In the genomic region with DNA sequence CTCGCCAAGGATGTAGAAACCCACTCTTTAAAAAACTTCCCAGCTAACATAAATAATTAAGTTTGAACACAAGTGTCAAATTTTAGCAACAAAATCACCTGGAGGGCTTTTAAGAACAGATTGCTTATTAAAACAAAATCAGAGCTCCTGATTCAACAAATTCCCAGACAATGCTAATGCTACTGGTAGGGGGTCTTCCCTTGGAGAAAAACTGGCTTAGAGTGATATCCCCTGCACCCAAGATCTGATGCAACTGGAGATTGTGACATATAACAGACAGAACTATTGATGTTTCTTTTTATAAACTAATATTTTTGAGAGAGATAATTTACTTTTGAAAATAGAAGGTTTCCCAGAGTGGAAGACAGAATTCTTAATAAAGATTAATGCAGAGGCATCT, we compare ENCODE assay signal across 1 cellular context.
TF ChIP-seq lines count a peak whose summit lies in the region.

No MANE protein-coding gene starts in this region.

TF ChIP-seq in GM23338, 12 proteins besides CTCF, POLR2A, EP300 and RAD21 (continued from another document):
- TF ChIP-seq, protein P1, sequence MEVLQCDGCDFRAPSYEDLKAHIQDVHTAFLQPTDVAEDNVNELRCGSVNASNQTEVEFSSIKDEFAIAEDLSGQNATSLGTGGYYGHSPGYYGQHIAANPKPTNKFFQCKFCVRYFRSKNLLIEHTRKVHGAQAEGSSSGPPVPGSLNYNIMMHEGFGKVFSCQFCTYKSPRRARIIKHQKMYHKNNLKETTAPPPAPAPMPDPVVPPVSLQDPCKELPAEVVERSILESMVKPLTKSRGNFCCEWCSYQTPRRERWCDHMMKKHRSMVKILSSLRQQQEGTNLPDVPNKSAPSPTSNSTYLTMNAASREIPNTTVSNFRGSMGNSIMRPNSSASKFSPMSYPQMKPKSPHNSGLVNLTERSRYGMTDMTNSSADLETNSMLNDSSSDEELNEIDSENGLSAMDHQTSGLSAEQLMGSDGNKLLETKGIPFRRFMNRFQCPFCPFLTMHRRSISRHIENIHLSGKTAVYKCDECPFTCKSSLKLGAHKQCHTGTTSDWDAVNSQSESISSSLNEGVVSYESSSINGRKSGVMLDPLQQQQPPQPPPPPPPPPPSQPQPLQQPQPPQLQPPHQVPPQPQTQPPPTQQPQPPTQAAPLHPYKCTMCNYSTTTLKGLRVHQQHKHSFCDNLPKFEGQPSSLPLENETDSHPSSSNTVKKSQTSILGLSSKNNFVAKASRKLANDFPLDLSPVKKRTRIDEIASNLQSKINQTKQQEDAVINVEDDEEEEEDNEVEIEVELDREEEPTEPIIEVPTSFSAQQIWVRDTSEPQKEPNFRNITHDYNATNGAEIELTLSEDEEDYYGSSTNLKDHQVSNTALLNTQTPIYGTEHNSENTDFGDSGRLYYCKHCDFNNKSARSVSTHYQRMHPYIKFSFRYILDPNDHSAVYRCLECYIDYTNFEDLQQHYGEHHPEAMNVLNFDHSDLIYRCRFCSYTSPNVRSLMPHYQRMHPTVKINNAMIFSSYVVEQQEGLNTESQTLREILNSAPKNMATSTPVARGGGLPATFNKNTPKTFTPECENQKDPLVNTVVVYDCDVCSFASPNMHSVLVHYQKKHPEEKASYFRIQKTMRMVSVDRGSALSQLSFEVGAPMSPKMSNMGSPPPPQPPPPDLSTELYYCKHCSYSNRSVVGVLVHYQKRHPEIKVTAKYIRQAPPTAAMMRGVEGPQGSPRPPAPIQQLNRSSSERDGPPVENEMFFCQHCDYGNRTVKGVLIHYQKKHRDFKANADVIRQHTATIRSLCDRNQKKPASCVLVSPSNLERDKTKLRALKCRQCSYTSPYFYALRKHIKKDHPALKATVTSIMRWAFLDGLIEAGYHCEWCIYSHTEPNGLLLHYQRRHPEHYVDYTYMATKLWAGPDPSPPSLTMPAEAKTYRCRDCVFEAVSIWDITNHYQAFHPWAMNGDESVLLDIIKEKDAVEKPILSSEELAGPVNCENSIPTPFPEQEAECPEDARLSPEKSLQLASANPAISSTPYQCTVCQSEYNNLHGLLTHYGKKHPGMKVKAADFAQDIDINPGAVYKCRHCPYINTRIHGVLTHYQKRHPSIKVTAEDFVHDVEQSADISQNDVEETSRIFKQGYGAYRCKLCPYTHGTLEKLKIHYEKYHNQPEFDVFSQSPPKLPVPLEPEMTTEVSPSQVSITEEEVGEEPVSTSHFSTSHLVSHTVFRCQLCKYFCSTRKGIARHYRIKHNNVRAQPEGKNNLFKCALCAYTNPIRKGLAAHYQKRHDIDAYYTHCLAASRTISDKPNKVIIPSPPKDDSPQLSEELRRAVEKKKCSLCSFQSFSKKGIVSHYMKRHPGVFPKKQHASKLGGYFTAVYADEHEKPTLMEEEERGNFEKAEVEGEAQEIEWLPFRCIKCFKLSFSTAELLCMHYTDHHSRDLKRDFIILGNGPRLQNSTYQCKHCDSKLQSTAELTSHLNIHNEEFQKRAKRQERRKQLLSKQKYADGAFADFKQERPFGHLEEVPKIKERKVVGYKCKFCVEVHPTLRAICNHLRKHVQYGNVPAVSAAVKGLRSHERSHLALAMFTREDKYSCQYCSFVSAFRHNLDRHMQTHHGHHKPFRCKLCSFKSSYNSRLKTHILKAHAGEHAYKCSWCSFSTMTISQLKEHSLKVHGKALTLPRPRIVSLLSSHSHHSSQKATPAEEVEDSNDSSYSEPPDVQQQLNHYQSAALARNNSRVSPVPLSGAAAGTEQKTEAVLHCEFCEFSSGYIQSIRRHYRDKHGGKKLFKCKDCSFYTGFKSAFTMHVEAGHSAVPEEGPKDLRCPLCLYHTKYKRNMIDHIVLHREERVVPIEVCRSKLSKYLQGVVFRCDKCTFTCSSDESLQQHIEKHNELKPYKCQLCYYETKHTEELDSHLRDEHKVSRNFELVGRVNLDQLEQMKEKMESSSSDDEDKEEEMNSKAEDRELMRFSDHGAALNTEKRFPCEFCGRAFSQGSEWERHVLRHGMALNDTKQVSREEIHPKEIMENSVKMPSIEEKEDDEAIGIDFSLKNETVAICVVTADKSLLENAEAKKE (CRISPR knock-in tag; IDR thresholded peaks at IDR 0.05) = no peak
- TF ChIP-seq EZH2 (IDR thresholded peaks at IDR 0.05; ENCODE audit: low read depth, unreplicated experiment) (no peak), POLR2AphosphoS5 (IDR thresholded peaks at IDR 0.05; ENCODE audit: low read depth) (no peak), NANOG (IDR thresholded peaks at IDR 0.05; ENCODE audit: borderline replicate concordance) (no peak), STAT1 (IDR thresholded peaks at IDR 0.05; ENCODE audit: unreplicated experiment) (no peak)
